1 cellular context compared by ENCODE assay signal in the genomic region with DNA sequence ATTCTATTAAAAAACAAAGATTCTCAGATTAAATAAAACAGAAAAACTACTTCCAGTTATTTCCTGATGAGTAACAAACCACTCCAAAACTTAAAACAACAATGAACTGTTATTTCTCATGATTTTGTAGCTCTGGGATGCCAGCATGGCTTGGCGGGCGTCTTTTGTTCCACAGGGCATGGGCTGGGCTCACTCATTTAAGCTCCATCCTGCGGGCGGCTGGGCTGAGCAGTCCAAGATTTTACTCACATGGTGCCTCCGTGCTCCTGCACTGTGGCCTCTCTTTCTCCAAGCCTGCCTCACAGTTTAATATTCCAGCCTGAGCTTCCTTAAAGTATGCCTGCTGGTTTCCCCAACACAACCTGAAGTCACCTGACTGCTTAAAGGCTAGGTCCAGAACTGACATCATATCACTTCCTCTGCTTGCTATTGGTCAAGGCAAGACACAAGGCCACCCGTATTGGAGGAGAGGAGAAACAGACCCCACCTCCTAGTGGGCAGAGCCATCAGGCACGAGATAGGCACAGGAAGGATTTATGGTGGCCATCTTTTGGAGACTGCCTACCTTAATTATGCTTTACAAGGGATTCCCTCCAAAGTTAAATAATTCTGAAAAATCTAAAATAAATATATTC.
TF ChIP-seq lines count a peak whose summit lies in the region.

No MANE protein-coding gene starts in this region.

TF ChIP-seq in K562, 482 proteins besides CTCF, POLR2A, EP300 and RAD21 (continued from another document and continues in another):
- TF ChIP-seq HNRNPH1 (optimal IDR thresholded peaks at IDR 0.05; ENCODE audit: low read depth, low read length) (no peak), JUN (IDR thresholded peaks at IDR 0.05; ENCODE audit: borderline replicate concordance, low read depth, low read length) (no peak), JUN (CRISPR knock-in tag; IDR thresholded peaks at IDR 0.05; ENCODE audit: borderline replicate concordance) (no peak), SRSF9 (IDR thresholded peaks at IDR 0.05; ENCODE audit: borderline replicate concordance, low read depth, low read length) (no peak), ZC3H11A (IDR thresholded peaks at IDR 0.05; ENCODE audit: low read depth, low read length) (no peak), XRCC3 (IDR thresholded peaks at IDR 0.05) (no peak), GABPA (tag; conservative IDR thresholded peaks at IDR 0.05; ENCODE audit: low read depth) (0 out of 2 replicates have a peak, but pooled peaks have one; percentile 18), SPI1 (IDR thresholded peaks at IDR 0.05; ENCODE audit: borderline replicate concordance, low read depth, low read length) (peak; percentile 1; the same call in 1 of the 2 replicates), PHB2 (IDR thresholded peaks at IDR 0.05; ENCODE audit: low read depth) (no peak), ZNF165 (CRISPR knock-in tag; IDR thresholded peaks at IDR 0.05; ENCODE audit: borderline replicate concordance) (no peak), CBX2 (IDR thresholded peaks at IDR 0.05; ENCODE audit: insufficient read depth, low read length, poor library complexity, severe bottlenecking) (no peak), MEF2D (tag; conservative IDR thresholded peaks at IDR 0.05; ENCODE audit: low read depth) (no peak), TOE1 (IDR thresholded peaks at IDR 0.05; ENCODE audit: borderline replicate concordance) (peak; percentile 48; the same call in 1 of the 2 replicates), TOE1 (CRISPR knock-in tag; IDR thresholded peaks at IDR 0.05; ENCODE audit: borderline replicate concordance, low read depth) (no peak), L3MBTL2 (IDR thresholded peaks at IDR 0.05) (peak; percentile 36; the same call in 1 of the 2 replicates), CBFA2T3 (IDR thresholded peaks at IDR 0.05) (no peak), ZNF12 (CRISPR knock-in tag; IDR thresholded peaks at IDR 0.05) (no peak), JUND (IDR thresholded peaks at IDR 0.05; ENCODE audit: borderline replicate concordance, low read depth, low read length) (peak; percentile 14; the same call in 1 of the 2 replicates), JUND (tag; IDR thresholded peaks at IDR 0.05; ENCODE audit: borderline replicate concordance, low read depth, low read length) (no peak), BCL6 (CRISPR knock-in tag; IDR thresholded peaks at IDR 0.05) (no peak), TSC22D4 (tag; IDR thresholded peaks at IDR 0.05) (no peak), SOX6 (IDR thresholded peaks at IDR 0.05) (no peak), RAD51 (IDR thresholded peaks at IDR 0.05; ENCODE audit: borderline replicate concordance, low read depth) (peak; percentile 68)
- TF ChIP-seq, protein P1, sequence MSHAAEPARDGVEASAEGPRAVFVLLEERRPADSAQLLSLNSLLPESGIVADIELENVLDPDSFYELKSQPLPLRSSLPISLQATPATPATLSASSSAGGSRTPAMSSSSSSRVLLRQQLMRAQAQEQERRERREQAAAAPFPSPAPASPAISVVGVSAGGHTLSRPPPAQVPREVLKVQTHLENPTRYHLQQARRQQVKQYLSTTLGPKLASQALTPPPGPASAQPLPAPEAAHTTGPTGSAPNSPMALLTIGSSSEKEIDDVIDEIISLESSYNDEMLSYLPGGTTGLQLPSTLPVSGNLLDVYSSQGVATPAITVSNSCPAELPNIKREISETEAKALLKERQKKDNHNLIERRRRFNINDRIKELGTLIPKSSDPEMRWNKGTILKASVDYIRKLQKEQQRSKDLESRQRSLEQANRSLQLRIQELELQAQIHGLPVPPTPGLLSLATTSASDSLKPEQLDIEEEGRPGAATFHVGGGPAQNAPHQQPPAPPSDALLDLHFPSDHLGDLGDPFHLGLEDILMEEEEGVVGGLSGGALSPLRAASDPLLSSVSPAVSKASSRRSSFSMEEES (CRISPR knock-in tag; IDR thresholded peaks at IDR 0.05), result no peak
- TF ChIP-seq, protein P2, sequence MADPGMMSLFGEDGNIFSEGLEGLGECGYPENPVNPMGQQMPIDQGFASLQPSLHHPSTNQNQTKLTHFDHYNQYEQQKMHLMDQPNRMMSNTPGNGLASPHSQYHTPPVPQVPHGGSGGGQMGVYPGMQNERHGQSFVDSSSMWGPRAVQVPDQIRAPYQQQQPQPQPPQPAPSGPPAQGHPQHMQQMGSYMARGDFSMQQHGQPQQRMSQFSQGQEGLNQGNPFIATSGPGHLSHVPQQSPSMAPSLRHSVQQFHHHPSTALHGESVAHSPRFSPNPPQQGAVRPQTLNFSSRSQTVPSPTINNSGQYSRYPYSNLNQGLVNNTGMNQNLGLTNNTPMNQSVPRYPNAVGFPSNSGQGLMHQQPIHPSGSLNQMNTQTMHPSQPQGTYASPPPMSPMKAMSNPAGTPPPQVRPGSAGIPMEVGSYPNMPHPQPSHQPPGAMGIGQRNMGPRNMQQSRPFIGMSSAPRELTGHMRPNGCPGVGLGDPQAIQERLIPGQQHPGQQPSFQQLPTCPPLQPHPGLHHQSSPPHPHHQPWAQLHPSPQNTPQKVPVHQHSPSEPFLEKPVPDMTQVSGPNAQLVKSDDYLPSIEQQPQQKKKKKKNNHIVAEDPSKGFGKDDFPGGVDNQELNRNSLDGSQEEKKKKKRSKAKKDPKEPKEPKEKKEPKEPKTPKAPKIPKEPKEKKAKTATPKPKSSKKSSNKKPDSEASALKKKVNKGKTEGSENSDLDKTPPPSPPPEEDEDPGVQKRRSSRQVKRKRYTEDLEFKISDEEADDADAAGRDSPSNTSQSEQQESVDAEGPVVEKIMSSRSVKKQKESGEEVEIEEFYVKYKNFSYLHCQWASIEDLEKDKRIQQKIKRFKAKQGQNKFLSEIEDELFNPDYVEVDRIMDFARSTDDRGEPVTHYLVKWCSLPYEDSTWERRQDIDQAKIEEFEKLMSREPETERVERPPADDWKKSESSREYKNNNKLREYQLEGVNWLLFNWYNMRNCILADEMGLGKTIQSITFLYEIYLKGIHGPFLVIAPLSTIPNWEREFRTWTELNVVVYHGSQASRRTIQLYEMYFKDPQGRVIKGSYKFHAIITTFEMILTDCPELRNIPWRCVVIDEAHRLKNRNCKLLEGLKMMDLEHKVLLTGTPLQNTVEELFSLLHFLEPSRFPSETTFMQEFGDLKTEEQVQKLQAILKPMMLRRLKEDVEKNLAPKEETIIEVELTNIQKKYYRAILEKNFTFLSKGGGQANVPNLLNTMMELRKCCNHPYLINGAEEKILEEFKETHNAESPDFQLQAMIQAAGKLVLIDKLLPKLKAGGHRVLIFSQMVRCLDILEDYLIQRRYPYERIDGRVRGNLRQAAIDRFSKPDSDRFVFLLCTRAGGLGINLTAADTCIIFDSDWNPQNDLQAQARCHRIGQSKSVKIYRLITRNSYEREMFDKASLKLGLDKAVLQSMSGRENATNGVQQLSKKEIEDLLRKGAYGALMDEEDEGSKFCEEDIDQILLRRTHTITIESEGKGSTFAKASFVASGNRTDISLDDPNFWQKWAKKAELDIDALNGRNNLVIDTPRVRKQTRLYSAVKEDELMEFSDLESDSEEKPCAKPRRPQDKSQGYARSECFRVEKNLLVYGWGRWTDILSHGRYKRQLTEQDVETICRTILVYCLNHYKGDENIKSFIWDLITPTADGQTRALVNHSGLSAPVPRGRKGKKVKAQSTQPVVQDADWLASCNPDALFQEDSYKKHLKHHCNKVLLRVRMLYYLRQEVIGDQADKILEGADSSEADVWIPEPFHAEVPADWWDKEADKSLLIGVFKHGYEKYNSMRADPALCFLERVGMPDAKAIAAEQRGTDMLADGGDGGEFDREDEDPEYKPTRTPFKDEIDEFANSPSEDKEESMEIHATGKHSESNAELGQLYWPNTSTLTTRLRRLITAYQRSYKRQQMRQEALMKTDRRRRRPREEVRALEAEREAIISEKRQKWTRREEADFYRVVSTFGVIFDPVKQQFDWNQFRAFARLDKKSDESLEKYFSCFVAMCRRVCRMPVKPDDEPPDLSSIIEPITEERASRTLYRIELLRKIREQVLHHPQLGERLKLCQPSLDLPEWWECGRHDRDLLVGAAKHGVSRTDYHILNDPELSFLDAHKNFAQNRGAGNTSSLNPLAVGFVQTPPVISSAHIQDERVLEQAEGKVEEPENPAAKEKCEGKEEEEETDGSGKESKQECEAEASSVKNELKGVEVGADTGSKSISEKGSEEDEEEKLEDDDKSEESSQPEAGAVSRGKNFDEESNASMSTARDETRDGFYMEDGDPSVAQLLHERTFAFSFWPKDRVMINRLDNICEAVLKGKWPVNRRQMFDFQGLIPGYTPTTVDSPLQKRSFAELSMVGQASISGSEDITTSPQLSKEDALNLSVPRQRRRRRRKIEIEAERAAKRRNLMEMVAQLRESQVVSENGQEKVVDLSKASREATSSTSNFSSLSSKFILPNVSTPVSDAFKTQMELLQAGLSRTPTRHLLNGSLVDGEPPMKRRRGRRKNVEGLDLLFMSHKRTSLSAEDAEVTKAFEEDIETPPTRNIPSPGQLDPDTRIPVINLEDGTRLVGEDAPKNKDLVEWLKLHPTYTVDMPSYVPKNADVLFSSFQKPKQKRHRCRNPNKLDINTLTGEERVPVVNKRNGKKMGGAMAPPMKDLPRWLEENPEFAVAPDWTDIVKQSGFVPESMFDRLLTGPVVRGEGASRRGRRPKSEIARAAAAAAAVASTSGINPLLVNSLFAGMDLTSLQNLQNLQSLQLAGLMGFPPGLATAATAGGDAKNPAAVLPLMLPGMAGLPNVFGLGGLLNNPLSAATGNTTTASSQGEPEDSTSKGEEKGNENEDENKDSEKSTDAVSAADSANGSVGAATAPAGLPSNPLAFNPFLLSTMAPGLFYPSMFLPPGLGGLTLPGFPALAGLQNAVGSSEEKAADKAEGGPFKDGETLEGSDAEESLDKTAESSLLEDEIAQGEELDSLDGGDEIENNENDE (IDR thresholded peaks at IDR 0.05; ENCODE audit: low read depth, low read length), result no peak
- TF ChIP-seq, protein P3, sequence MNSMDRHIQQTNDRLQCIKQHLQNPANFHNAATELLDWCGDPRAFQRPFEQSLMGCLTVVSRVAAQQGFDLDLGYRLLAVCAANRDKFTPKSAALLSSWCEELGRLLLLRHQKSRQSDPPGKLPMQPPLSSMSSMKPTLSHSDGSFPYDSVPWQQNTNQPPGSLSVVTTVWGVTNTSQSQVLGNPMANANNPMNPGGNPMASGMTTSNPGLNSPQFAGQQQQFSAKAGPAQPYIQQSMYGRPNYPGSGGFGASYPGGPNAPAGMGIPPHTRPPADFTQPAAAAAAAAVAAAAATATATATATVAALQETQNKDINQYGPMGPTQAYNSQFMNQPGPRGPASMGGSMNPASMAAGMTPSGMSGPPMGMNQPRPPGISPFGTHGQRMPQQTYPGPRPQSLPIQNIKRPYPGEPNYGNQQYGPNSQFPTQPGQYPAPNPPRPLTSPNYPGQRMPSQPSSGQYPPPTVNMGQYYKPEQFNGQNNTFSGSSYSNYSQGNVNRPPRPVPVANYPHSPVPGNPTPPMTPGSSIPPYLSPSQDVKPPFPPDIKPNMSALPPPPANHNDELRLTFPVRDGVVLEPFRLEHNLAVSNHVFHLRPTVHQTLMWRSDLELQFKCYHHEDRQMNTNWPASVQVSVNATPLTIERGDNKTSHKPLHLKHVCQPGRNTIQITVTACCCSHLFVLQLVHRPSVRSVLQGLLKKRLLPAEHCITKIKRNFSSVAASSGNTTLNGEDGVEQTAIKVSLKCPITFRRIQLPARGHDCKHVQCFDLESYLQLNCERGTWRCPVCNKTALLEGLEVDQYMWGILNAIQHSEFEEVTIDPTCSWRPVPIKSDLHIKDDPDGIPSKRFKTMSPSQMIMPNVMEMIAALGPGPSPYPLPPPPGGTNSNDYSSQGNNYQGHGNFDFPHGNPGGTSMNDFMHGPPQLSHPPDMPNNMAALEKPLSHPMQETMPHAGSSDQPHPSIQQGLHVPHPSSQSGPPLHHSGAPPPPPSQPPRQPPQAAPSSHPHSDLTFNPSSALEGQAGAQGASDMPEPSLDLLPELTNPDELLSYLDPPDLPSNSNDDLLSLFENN (IDR thresholded peaks at IDR 0.05; ENCODE audit: low read depth in 2 of 2, low read length in 2 of 2), result no peak
- TF ChIP-seq, protein P4, sequence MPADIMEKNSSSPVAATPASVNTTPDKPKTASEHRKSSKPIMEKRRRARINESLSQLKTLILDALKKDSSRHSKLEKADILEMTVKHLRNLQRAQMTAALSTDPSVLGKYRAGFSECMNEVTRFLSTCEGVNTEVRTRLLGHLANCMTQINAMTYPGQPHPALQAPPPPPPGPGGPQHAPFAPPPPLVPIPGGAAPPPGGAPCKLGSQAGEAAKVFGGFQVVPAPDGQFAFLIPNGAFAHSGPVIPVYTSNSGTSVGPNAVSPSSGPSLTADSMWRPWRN (IDR thresholded peaks at IDR 0.05; ENCODE audit: low read depth), result no peak
- TF ChIP-seq, protein P5, sequence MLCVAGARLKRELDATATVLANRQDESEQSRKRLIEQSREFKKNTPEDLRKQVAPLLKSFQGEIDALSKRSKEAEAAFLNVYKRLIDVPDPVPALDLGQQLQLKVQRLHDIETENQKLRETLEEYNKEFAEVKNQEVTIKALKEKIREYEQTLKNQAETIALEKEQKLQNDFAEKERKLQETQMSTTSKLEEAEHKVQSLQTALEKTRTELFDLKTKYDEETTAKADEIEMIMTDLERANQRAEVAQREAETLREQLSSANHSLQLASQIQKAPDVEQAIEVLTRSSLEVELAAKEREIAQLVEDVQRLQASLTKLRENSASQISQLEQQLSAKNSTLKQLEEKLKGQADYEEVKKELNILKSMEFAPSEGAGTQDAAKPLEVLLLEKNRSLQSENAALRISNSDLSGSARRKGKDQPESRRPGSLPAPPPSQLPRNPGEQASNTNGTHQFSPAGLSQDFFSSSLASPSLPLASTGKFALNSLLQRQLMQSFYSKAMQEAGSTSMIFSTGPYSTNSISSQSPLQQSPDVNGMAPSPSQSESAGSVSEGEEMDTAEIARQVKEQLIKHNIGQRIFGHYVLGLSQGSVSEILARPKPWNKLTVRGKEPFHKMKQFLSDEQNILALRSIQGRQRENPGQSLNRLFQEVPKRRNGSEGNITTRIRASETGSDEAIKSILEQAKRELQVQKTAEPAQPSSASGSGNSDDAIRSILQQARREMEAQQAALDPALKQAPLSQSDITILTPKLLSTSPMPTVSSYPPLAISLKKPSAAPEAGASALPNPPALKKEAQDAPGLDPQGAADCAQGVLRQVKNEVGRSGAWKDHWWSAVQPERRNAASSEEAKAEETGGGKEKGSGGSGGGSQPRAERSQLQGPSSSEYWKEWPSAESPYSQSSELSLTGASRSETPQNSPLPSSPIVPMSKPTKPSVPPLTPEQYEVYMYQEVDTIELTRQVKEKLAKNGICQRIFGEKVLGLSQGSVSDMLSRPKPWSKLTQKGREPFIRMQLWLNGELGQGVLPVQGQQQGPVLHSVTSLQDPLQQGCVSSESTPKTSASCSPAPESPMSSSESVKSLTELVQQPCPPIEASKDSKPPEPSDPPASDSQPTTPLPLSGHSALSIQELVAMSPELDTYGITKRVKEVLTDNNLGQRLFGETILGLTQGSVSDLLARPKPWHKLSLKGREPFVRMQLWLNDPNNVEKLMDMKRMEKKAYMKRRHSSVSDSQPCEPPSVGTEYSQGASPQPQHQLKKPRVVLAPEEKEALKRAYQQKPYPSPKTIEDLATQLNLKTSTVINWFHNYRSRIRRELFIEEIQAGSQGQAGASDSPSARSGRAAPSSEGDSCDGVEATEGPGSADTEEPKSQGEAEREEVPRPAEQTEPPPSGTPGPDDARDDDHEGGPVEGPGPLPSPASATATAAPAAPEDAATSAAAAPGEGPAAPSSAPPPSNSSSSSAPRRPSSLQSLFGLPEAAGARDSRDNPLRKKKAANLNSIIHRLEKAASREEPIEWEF (CRISPR knock-in tag; IDR thresholded peaks at IDR 0.05), result no peak
- TF ChIP-seq, protein P6, sequence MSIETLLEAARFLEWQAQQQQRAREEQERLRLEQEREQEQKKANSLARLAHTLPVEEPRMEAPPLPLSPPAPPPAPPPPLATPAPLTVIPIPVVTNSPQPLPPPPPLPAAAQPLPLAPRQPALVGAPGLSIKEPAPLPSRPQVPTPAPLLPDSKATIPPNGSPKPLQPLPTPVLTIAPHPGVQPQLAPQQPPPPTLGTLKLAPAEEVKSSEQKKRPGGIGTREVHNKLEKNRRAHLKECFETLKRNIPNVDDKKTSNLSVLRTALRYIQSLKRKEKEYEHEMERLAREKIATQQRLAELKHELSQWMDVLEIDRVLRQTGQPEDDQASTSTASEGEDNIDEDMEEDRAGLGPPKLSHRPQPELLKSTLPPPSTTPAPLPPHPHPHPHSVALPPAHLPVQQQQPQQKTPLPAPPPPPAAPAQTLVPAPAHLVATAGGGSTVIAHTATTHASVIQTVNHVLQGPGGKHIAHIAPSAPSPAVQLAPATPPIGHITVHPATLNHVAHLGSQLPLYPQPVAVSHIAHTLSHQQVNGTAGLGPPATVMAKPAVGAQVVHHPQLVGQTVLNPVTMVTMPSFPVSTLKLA (conservative IDR thresholded peaks at IDR 0.05), result no peak
